ENCODE assay signal across 9 cellular contexts in genomic region chr19:42422092-42422575, GRCh38. TPM values are rescaled to one million over a fixed set of nuclear protein-coding genes. Genes with fewer than 3 reads are reported as not detected.
DNase-seq lines count a peak whose midpoint lies in the region; ATAC-seq and TF ChIP-seq lines count a peak whose summit lies in the region.
"Had no signal": no experiment of that assay in that cellular context is flagged by ENCODE, and none has a peak within 500 bp of the region (broad histone marks: within the 10 kb centered on the region; RNA-seq: fewer than 3 reads in every experiment).

No MANE protein-coding gene starts in this region.

- H3K27me3 ChIP-seq in SK-N-SH (ENCODE audit: insufficient read depth) (no peaks in the 10 kb centered on the region), iPS-18a (ENCODE audit: control insufficient read depth, insufficient read depth, low read length) (peaks cover 56% of the 10 kb centered on the region), subcutaneous abdominal adipose tissue (ENCODE audit: control insufficient read depth in 5 of 5, insufficient read depth in 4 of 5, low read length in 5 of 5) (peaks cover 0 to 3% (median 0%) of the 10 kb centered on the region in 5 donors)

- no peaks in the 10 kb centered on the region for H3K9me3 Mint-ChIP-seq in activated naive CD8-positive, alpha-beta T cell treated with anti-CD3 and anti-CD28 coated beads, Interleukin-2, amount 50 U/mL, for 24 hours
- H3K9me3 Mint-ChIP-seq: dendritic cell treated with granulocyte-macrophage colony-stimulating factor and Interleukin-4, amounts not matched to agents 40 ng/mL and 50 ng/mL, for 4 days had no signal

- 90% methylated on average over 12 of the region's 12 CpGs for WGBS in SK-N-SH (ENCODE audit: low lambda C conversion rate)

- H2AFZ ChIP-seq in SK-N-SH (ENCODE audit: low read depth), result no peak overlapping the region

- no peaks in the 10 kb centered on the region for H3K79me2 ChIP-seq in SK-N-SH (ENCODE audit: insufficient read depth)

- peak overlapping the region; percentile 95 for H3K4me3 Mint-ChIP-seq in activated naive CD8-positive, alpha-beta T cell treated with anti-CD3 and anti-CD28 coated beads, Interleukin-2, amount 50 U/mL, for 24 hours

- ATAC-seq in SK-N-SH treated with all-trans-retinoic acid at 6 μM for 48 hours, result no peak
- no peak for ATAC-seq in activated naive CD8-positive, alpha-beta T cell treated with anti-CD3 and anti-CD28 coated beads, Interleukin-2, amount 50 U/mL, for 24 hours

- H3K4me3 ChIP-seq in SK-N-SH (ENCODE audit: low read depth in 2 of 2, low read length in 1 of 2), result peak overlapping the region in 1 of 2 experiments; percentile 86; a peak in 1 of 4 replicates
- peak overlapping the region; percentile 72 for H3K4me3 ChIP-seq in iPS-18a (ENCODE audit: low read length)
- H3K4me3 ChIP-seq in subcutaneous abdominal adipose tissue (ENCODE audit: low read depth in 1 of 5, low read length in 5 of 5), result peak overlapping the region; percentile 73 to 89 (median 84)

- peak overlapping the region; percentile 94 for H3K4me2 ChIP-seq in SK-N-SH

- H3K4me1 Mint-ChIP-seq in activated naive CD8-positive, alpha-beta T cell treated with anti-CD3 and anti-CD28 coated beads, Interleukin-2, amount 50 U/mL, for 24 hours, result peaks cover 41% of the 10 kb centered on the region

- CTCF ChIA-PET in SK-N-SH (lab: Yijun Ruan, JAX), result interaction anchor here (1.6 to 2.2 kb wide), 2 partner anchors 10 to 16 kb away, joined by 5 to 7 read pairs; no protein-coding TSS in a partner anchor

- H3K4me1 ChIP-seq in SK-N-SH (ENCODE audit: control insufficient read depth in 1 of 2, insufficient read depth in 2 of 2, low read depth in 1 of 2, low read length in 1 of 2), result peaks cover 0 to 21% of the 10 kb centered on the region in 2 experiments; a peak in 1 of 4 replicates
- H3K4me1 ChIP-seq in iPS-18a (ENCODE audit: control insufficient read depth, low read depth, low read length), result peaks cover 6% of the 10 kb centered on the region
- peaks cover 15 to 79% (median 65%) of the 10 kb centered on the region in 5 donors for H3K4me1 ChIP-seq in subcutaneous abdominal adipose tissue (ENCODE audit: control insufficient read depth in 5 of 5, insufficient read depth in 5 of 5, low read length in 5 of 5)

- no peak for TF ChIP-seq EP300 in SK-N-SH (IDR thresholded peaks at IDR 0.05; ENCODE audit: borderline replicate concordance in 1 of 2, low read depth in 1 of 2, low read length in 1 of 2)

- peak overlapping the region; percentile 88 for H3K27ac Mint-ChIP-seq in activated naive CD8-positive, alpha-beta T cell treated with anti-CD3 and anti-CD28 coated beads, Interleukin-2, amount 50 U/mL, for 24 hours
- H3K27ac Mint-ChIP-seq: dendritic cell treated with granulocyte-macrophage colony-stimulating factor and Interleukin-4, amounts not matched to agents 40 ng/mL and 50 ng/mL, for 4 days had no signal

- H3K36me3 Mint-ChIP-seq in activated naive CD8-positive, alpha-beta T cell treated with anti-CD3 and anti-CD28 coated beads, Interleukin-2, amount 50 U/mL, for 24 hours (ENCODE audit: low read depth), result peaks cover 6% of the 10 kb centered on the region

- H3F3A ChIP-seq in SK-N-SH (replicated peaks; ENCODE audit: insufficient read depth), result no peaks in the 10 kb centered on the region

- H3K36me3 ChIP-seq in SK-N-SH (replicated peaks in 1 of 2; ENCODE audit: control insufficient read depth in 1 of 2, insufficient read depth in 2 of 2, low read length in 1 of 2), result no peaks in the 10 kb centered on the region
- H3K36me3 ChIP-seq in iPS-18a (ENCODE audit: control insufficient read depth, low read depth, low read length), result no peaks in the 10 kb centered on the region
- H3K36me3 ChIP-seq in subcutaneous abdominal adipose tissue (ENCODE audit: control insufficient read depth in 5 of 5, insufficient read depth in 5 of 5, low read length in 5 of 5), result no peaks in the 10 kb centered on the region

- no peak overlapping the region for H3K27ac ChIP-seq in SK-N-SH (ENCODE audit: low read depth in 2 of 2, low read length in 1 of 2)
- no peak overlapping the region for H3K27ac ChIP-seq in iPS-18a (ENCODE audit: low read length)
- H3K27ac ChIP-seq in subcutaneous abdominal adipose tissue (ENCODE audit: low read depth, low read length), result peak overlapping the region; percentile 100

- H3K9me3 ChIP-seq in SK-N-SH, result no peaks in the 10 kb centered on the region
- no peaks in the 10 kb centered on the region for H3K9me3 ChIP-seq in iPS-18a (ENCODE audit: control insufficient read depth, low read depth, low read length)
- H3K9me3 ChIP-seq in subcutaneous abdominal adipose tissue (ENCODE audit: control insufficient read depth in 5 of 5, low read length in 5 of 5), result no peaks in the 10 kb centered on the region

- TF ChIP-seq RAD21 in SK-N-SH (IDR thresholded peaks at IDR 0.05; ENCODE audit: low read length), result no peak

- DNase-seq in SK-N-SH, result no peak
- no peak for DNase-seq in activated naive CD8-positive, alpha-beta T cell treated with anti-CD3 and anti-CD28 coated beads, Interleukin-2, amount 50 U/mL, for 24 hours
- DNase-seq in NCI-H748 treated with DMSO at 0.1 percent for 48 hours (lab: John Stamatoyannopoulos, UW), result no peak
- no peak for DNase-seq in activated gamma-delta T cell (lab: John Stamatoyannopoulos, UW)
- DNase-seq in NCI-H2227 treated with DMSO at 0.1 percent for 48 hours (lab: John Stamatoyannopoulos, UW), result no peak

- no peaks in the 10 kb centered on the region for H4K20me1 ChIP-seq in SK-N-SH (ENCODE audit: insufficient read depth)

- no peaks in the 10 kb centered on the region for H3K9me2 ChIP-seq in SK-N-SH

- no peaks in the 10 kb centered on the region for H3K27me3 Mint-ChIP-seq in activated naive CD8-positive, alpha-beta T cell treated with anti-CD3 and anti-CD28 coated beads, Interleukin-2, amount 50 U/mL, for 24 hours

- TF ChIP-seq CTCF in SK-N-SH (IDR thresholded peaks at IDR 0.05), result no peak

- H3K9ac ChIP-seq in SK-N-SH (no peak overlapping the region), iPS-18a (ENCODE audit: low read length) (no peak overlapping the region), subcutaneous abdominal adipose tissue (ENCODE audit: low read length in 5 of 5) (peak overlapping the region; percentile 84 to 98 (median 87))

- POLR2A ChIA-PET in SK-N-SH (lab: Yijun Ruan, JAX), result no interaction called here

TF ChIP-seq in SK-N-SH, 30 proteins besides CTCF, POLR2A, EP300 and RAD21 (continues in another document):
- TF ChIP-seq ZBTB33 (IDR thresholded peaks at IDR 0.05; ENCODE audit: borderline replicate concordance, low read depth), result no peak
- no peak for TF ChIP-seq NRF1 (IDR thresholded peaks at IDR 0.05; ENCODE audit: low read depth, low read length)
- TF ChIP-seq SIN3A (IDR thresholded peaks at IDR 0.05; ENCODE audit: borderline replicate concordance, low read depth, low read length), result no peak
- TF ChIP-seq FOXJ3 (CRISPR knock-in tag; IDR thresholded peaks at IDR 0.05), result no peak
- no peak for TF ChIP-seq TEAD4 (IDR thresholded peaks at IDR 0.05; ENCODE audit: borderline replicate concordance, insufficient read depth)
- TF ChIP-seq JUND (IDR thresholded peaks at IDR 0.05), result no peak
- TF ChIP-seq RFX5 (IDR thresholded peaks at IDR 0.05; ENCODE audit: low read length), result no peak

TF ChIP-seq in SK-N-SH treated with all-trans-retinoic acid at 6 μM for 48 hours, 23 proteins besides CTCF, POLR2A, EP300 and RAD21:
- TF ChIP-seq OSR1 (CRISPR knock-in tag; IDR thresholded peaks at IDR 0.05), result no peak
- no peak for TF ChIP-seq SNAI2 (CRISPR knock-in tag; IDR thresholded peaks at IDR 0.05)
- no peak for TF ChIP-seq ESRRG (CRISPR knock-in tag; IDR thresholded peaks at IDR 0.05)
- no peak for TF ChIP-seq ZFP3 (CRISPR knock-in tag; IDR thresholded peaks at IDR 0.05)
- TF ChIP-seq CSDC2 (CRISPR knock-in tag; IDR thresholded peaks at IDR 0.05), result no peak

RNA-seq across cellular contexts. Expression of gene LIPE, which starts 5.1 kb away (rescaled TPM):
- polyA plus RNA-seq in SK-N-SH (2012; rRNA removed), result 3.2 and 4.4 TPM in 2 replicates
- 1.4 and 3.0 TPM in 2 replicates for polyA plus RNA-seq in SK-N-SH (2012; cell fraction: cytosol; rRNA removed)
- 5.1 and 5.2 TPM in 2 replicates for polyA plus RNA-seq in SK-N-SH (2012; cell fraction: nucleus; rRNA removed)

RNA-seq across cellular contexts. Expression of gene CXCL17, which starts 20.6 kb away (rescaled TPM):
- not detected in 2 replicates for polyA plus RNA-seq in SK-N-SH (2012; rRNA removed)
- polyA plus RNA-seq in SK-N-SH (2012; cell fraction: cytosol; rRNA removed), result not detected in 2 replicates
- polyA plus RNA-seq in SK-N-SH (2012; cell fraction: nucleus; rRNA removed), result not detected in 2 replicates

RNA-seq across cellular contexts. Expression of gene CNFN, which starts 32.0 kb away (rescaled TPM):
- polyA plus RNA-seq in SK-N-SH (2012; rRNA removed), result 2.3 and 4.5 TPM in 2 replicates
- polyA plus RNA-seq in SK-N-SH (2012; cell fraction: cytosol; rRNA removed), result 1.4 and 2.9 TPM in 2 replicates
- 0.80 and 4.0 TPM in 2 replicates for polyA plus RNA-seq in SK-N-SH (2012; cell fraction: nucleus; rRNA removed)

Comparison
In these comparisons a context has a peak if more than half of its experiments do, and no peak if none do; other contexts are left out.
1. H3K9ac ChIP-seq: peak in subcutaneous abdominal adipose tissue (5 of 5); none in SK-N-SH (single experiment) and iPS-18a (single experiment).